Comparison of ENCODE assay signal across 11 cellular contexts in genomic region chr15:35101335-35101734, GRCh38. TPM values are rescaled to one million over a fixed set of nuclear protein-coding genes. Genes with fewer than 3 reads are reported as not detected.
"Had no signal": no experiment of that assay in that cellular context is flagged by ENCODE, and none has a peak within 500 bp of the region (broad histone marks: within the 10 kb centered on the region; RNA-seq: fewer than 3 reads in every experiment).

No MANE protein-coding gene starts in this region.

- H3K4me3 Mint-ChIP-seq: HFFc6, IgD-negative memory B cell had no signal

- DNase-seq: GM23248, GOT3, H7, HFFc6, KBM-7 had no signal

- H3K9ac ChIP-seq: GM23248 had no signal

- H3K4me1 Mint-ChIP-seq: IgD-negative memory B cell had no signal

- H3K9me3 ChIP-seq: HAP-1 had no signal

- H3K4me1 ChIP-seq: HAP-1 had no signal

- H3K4me3 ChIP-seq: GM23248, HAP-1 had no signal

- FAIRE-seq: HTR-8/SVneo had no signal

- H3K27ac ChIP-seq: GM23248 had no signal

- ATAC-seq: HCT116 had no signal

- H2AFZ ChIP-seq: GM23248 had no signal

- H3K9me3 Mint-ChIP-seq: HFFc6, IgD-negative memory B cell had no signal

- H3K27me3 Mint-ChIP-seq: IgD-negative memory B cell had no signal

- H3K27ac Mint-ChIP-seq: HFFc6, IgD-negative memory B cell had no signal

- H3K36me3 ChIP-seq: HAP-1 had no signal

RNA-seq across cellular contexts. Expression of gene NANOGP8, which starts 16.2 kb away (rescaled TPM):
- total RNA-seq: GM23248, H4, HFFc6, HT-29 had no signal
- polyA plus RNA-seq: GM23248, IgD-negative memory B cell had no signal
